ENCODE assay signal across 8 cellular contexts in the genomic region with DNA sequence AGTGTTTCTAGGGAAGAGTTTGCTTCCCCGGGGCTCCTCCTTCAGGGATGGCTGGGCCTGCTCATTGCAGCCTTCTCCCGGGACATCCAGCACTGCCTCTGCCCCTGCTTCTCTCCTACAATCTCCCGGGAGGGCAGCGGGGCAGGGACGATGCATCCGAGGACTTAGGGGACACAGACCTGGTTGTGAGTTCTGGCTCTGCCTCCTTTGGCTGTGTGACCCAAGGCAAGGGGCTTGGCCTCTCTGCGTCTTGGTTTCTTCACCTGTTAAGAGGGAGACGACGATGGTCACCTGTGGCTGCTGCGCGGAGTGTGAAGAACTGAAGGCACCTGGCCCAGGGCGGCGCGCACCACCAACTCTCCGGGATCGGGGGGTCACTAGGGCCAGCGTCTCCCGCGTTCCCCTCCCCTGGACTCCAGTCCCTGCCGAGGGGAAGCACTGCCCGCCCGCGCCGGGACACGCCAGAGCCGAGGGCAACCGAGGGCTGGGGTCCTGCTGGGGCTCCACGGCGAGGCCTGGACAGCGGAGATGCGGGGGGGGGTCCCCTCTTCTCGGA. TPM values are rescaled to one million over a fixed set of nuclear protein-coding genes. Genes with fewer than 3 reads are reported as not detected.
A peak's percentile ranks its signal among the peaks of the same experiment; 100 is the strongest.
DNase-seq lines count a peak whose midpoint lies in the region; ATAC-seq and TF ChIP-seq lines count a peak whose summit lies in the region.

No MANE protein-coding gene starts in this region.

- peak in 1 of 3 donors; percentile 14 for DNase-seq in CD4-positive, CD25-positive, alpha-beta regulatory T cell
- DNase-seq in coronary artery (ENCODE audit: low spot score) (no peak), hypothalamus (lab: John Stamatoyannopoulos, UW) (no peak), midbrain (lab: John Stamatoyannopoulos, UW) (no peak), RKO (ENCODE audit: low spot score) (no peak), SHP77 (lab: John Stamatoyannopoulos, UW) (no peak)

- peak overlapping the region; percentile 87 to 92 (median 90) for H3K4me3 Mint-ChIP-seq in CD4-positive, CD25-positive, alpha-beta regulatory T cell

- TF ChIP-seq CTCF in coronary artery (IDR thresholded peaks at IDR 0.05) = no peak

- peak overlapping the region; percentile 55 for H3K4me3 ChIP-seq in CD4-positive, CD25-positive, alpha-beta regulatory T cell (ENCODE audit: low read depth, low read length)
- H3K4me3 ChIP-seq in coronary artery = peak overlapping the region; percentile 76
- peak overlapping the region; percentile 36 for H3K4me3 ChIP-seq in mucosa of stomach (ENCODE audit: low read length)

- ATAC-seq in CD4-positive, CD25-positive, alpha-beta regulatory T cell (ENCODE audit: low read depth in 2 of 2) = no peak
- peak; percentile 10 for ATAC-seq in HG03045 (IDR thresholded peaks at IDR 0.05; ENCODE audit: unreplicated experiment)

- H3K36me3 ChIP-seq in CD4-positive, CD25-positive, alpha-beta regulatory T cell (ENCODE audit: control insufficient read depth, insufficient read depth, low read length) = peaks cover 2% of the 10 kb centered on the region
- H3K36me3 ChIP-seq in mucosa of stomach (ENCODE audit: control insufficient read depth, insufficient read depth, low read length) = no peaks in the 10 kb centered on the region

- peak overlapping the region; percentile 33 for H3K27ac ChIP-seq in CD4-positive, CD25-positive, alpha-beta regulatory T cell (ENCODE audit: insufficient read depth, low read length, poor library complexity, severe bottlenecking)
- H3K27ac ChIP-seq in coronary artery = peak overlapping the region; percentile 61 to 83

- peak overlapping the region; percentile 43 to 77 (median 67) for H3K27ac Mint-ChIP-seq in CD4-positive, CD25-positive, alpha-beta regulatory T cell

- H3K9ac ChIP-seq in mucosa of stomach (ENCODE audit: low read length) = peak overlapping the region; percentile 64

- no peaks in the 10 kb centered on the region for H3K9me3 Mint-ChIP-seq in CD4-positive, CD25-positive, alpha-beta regulatory T cell

- no peaks in the 10 kb centered on the region for H3K9me3 ChIP-seq in CD4-positive, CD25-positive, alpha-beta regulatory T cell (ENCODE audit: control insufficient read depth in 2 of 2, low read length in 2 of 2)
- no peaks in the 10 kb centered on the region for H3K9me3 ChIP-seq in mucosa of stomach (ENCODE audit: control insufficient read depth, low read length)

- H3K4me1 ChIP-seq in CD4-positive, CD25-positive, alpha-beta regulatory T cell (ENCODE audit: control insufficient read depth, insufficient read depth, low read length, poor library complexity, severe bottlenecking) = peaks cover 29% of the 10 kb centered on the region
- peaks cover 19% of the 10 kb centered on the region for H3K4me1 ChIP-seq in mucosa of stomach (ENCODE audit: control insufficient read depth, insufficient read depth, low read length)

- H3K27me3 ChIP-seq in CD4-positive, CD25-positive, alpha-beta regulatory T cell (ENCODE audit: control insufficient read depth, insufficient read depth, low read length) = no peaks in the 10 kb centered on the region
- H3K27me3 ChIP-seq in mucosa of stomach (ENCODE audit: control insufficient read depth, insufficient read depth, low read length) = peaks cover 21% of the 10 kb centered on the region

- H3K4me1 Mint-ChIP-seq in CD4-positive, CD25-positive, alpha-beta regulatory T cell = peaks cover 7 to 70% (median 35%) of the 10 kb centered on the region in 4 donors

- H3K27me3 Mint-ChIP-seq in CD4-positive, CD25-positive, alpha-beta regulatory T cell = peaks cover 15% of the 10 kb centered on the region

- peaks cover 25% of the 10 kb centered on the region for H3K36me3 Mint-ChIP-seq in CD4-positive, CD25-positive, alpha-beta regulatory T cell

RNA-seq across cellular contexts. Expression of a gene that starts 0.4 kb away (rescaled TPM):
- total RNA-seq in CD4-positive, CD25-positive, alpha-beta regulatory T cell = 6.1 TPM
- polyA plus RNA-seq in CD4-positive, CD25-positive, alpha-beta regulatory T cell = 10 to 100 TPM; 19.8 to 50.0 (median 34.8) TPM

RNA-seq across cellular contexts. Expression of a gene that starts 54.2 kb away (rescaled TPM):
- total RNA-seq in CD4-positive, CD25-positive, alpha-beta regulatory T cell = 166 TPM
- 100 to 1,000 TPM; 166 to 177 (median 175) TPM for polyA plus RNA-seq in CD4-positive, CD25-positive, alpha-beta regulatory T cell
